17 cellular contexts compared by ENCODE assay signal in the genomic region with DNA sequence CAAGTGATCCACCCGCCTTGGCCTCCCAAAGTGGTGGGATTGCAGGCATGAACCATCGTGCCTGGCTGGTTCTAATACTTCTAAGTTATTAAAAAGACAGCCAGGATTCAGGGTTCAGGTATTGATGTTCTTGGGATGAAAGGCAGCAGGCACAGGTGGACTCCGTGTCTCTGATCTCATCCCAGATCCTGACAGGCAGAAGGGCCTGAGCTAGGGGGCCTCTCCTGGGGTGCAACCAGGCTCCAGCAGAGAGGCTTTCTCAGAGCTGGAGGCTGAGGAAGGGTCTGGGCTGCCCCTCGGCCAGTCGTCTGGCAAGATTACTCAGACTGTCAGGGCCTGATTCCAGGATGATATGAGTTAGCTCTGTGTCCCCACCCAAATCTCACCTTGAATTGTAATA.
"Had no signal": no experiment of that assay in that cellular context is flagged by ENCODE, and none has a peak within 500 bp of the region (broad histone marks: within the 10 kb centered on the region; RNA-seq: fewer than 3 reads in every experiment).

No MANE protein-coding gene starts in this region.

- H3K4me3 ChIP-seq: dorsolateral prefrontal cortex, left lung, ovary, psoas muscle, stomach, thoracic aorta, upper lobe of left lung had no signal

- DNase-seq: activated CD4-positive, alpha-beta T cell treated with anti-CD3 and anti-CD28 coated beads, Interleukin-2, amount 10 ng/mL, durations not matched to agents 24 days and 14 days; activated T-cell treated with anti-CD3 and anti-CD28 coated beads for 4 hours; amygdala; dorsolateral prefrontal cortex; hypothalamus; kidney; left lung; mammary epithelial cell; midbrain; ovary; psoas muscle; right cardiac atrium; stomach; upper lobe of left lung had no signal

- H3K9me3 Mint-ChIP-seq: activated naive CD4-positive, alpha-beta T cell treated with anti-CD3 and anti-CD28 coated beads, Interleukin-2, amount 50 U/mL, for 72 hours; activated T-helper 17 cell treated with anti-CD3 and anti-CD28 coated beads, Interleukin-2, amount 50 U/mL, for 72 hours had no signal

- H3K4me3 Mint-ChIP-seq: activated CD4-positive, alpha-beta T cell treated with anti-CD3 and anti-CD28 coated beads, Interleukin-2, amount 10 ng/mL, durations not matched to agents 24 days and 14 days; activated T-helper 17 cell treated with anti-CD3 and anti-CD28 coated beads, Interleukin-2, amount 50 U/mL, for 72 hours had no signal

- ATAC-seq: activated naive CD4-positive, alpha-beta T cell treated with anti-CD3 and anti-CD28 coated beads, Interleukin-2, amount 50 U/mL, for 72 hours; activated T-helper 17 cell treated with anti-CD3 and anti-CD28 coated beads, Interleukin-2, amount 50 U/mL, for 72 hours; left lung; psoas muscle; right cardiac atrium had no signal

- H3K27ac ChIP-seq: dorsolateral prefrontal cortex, left lung, ovary, psoas muscle, stomach, thoracic aorta, upper lobe of left lung had no signal

- H3K27me3 ChIP-seq: ovary, upper lobe of left lung had no signal

- H3K27me3 Mint-ChIP-seq: activated T-helper 17 cell treated with anti-CD3 and anti-CD28 coated beads, Interleukin-2, amount 50 U/mL, for 72 hours had no signal

- H3K36me3 ChIP-seq: left lung, ovary, stomach, thoracic aorta, upper lobe of left lung had no signal

- H3K27ac Mint-ChIP-seq: activated CD4-positive, alpha-beta T cell treated with anti-CD3 and anti-CD28 coated beads, Interleukin-2, amount 10 ng/mL, durations not matched to agents 24 days and 14 days had no signal

- H3K9me3 ChIP-seq: left lung, ovary, psoas muscle, stomach, thoracic aorta, upper lobe of left lung had no signal
